ENCODE assay signal across 36 cellular contexts in genomic region chr11:78385205-78385604, GRCh38. TPM values are rescaled to one million over a fixed set of nuclear protein-coding genes. Genes with fewer than 3 reads are reported as not detected.
A peak's percentile ranks its signal among the peaks of the same experiment; 100 is the strongest.
DNase-seq lines count a peak whose midpoint lies in the region; ATAC-seq, FAIRE-seq and TF ChIP-seq lines count a peak whose summit lies in the region.
"Had no signal": no experiment of that assay in that cellular context is flagged by ENCODE, and none has a peak within 500 bp of the region (broad histone marks: within the 10 kb centered on the region; RNA-seq: fewer than 3 reads in every experiment).

No MANE protein-coding gene starts in this region.

- no peak for FAIRE-seq in K562 (lab: Jason Lieb, UNC)
- FAIRE-seq: A204.1, A549, D721Med had no signal

- no peak overlapping the region for H3K4me2 ChIP-seq in K562 (ENCODE audit: insufficient read depth, low read length)
- H3K4me2 ChIP-seq: A549; BLaER1; BLaER1 treated with 17β-estradiol and CSF1 and Interleukin-3, amounts not matched to agents 10 nM and 100 nM had no signal

- H3K36me3 ChIP-seq in HEK293 (ENCODE audit: control insufficient read depth in 2 of 2, insufficient read depth in 1 of 2, low read length in 2 of 2) (no peaks in the 10 kb centered on the region), adipocyte (ENCODE audit: control insufficient read depth, insufficient read depth, low read length, severe bottlenecking) (peaks cover 18% of the 10 kb centered on the region), K562 (ENCODE audit: control insufficient read depth, insufficient read depth, low read length) (peaks cover 20% of the 10 kb centered on the region; the same call in 1 of the 3 replicates), endodermal cell (ENCODE audit: control insufficient read depth, insufficient read depth, low read length) (peaks cover 38% of the 10 kb centered on the region), lower lobe of right lung (no peaks in the 10 kb centered on the region)
- H3K36me3 ChIP-seq: BE2C had no signal

- intact Hi-C loops in K562 (cut with micrococcal nuclease) (no loop called here), lower lobe of right lung (cut with DNase I) (no loop called here)

- no peak for TF ChIP-seq EP300 in K562 (IDR thresholded peaks at IDR 0.05; ENCODE audit: low read length)

- H3K27me3 Mint-ChIP-seq in endodermal cell (ENCODE audit: insufficient read depth) = no peaks in the 10 kb centered on the region
- H3K27me3 Mint-ChIP-seq: B cell; CD4-positive, alpha-beta memory T cell; CD4-positive, alpha-beta T cell; CD4-positive, CD25-positive, alpha-beta regulatory T cell had no signal

- H2AFZ ChIP-seq in K562 (ENCODE audit: low read depth, low read length) = no peak overlapping the region

- POLR2A ChIA-PET in HEK293 (lab: Yijun Ruan, JAX) = no interaction called here
- POLR2A ChIA-PET in K562 (lab: Yijun Ruan, JAX) = interaction anchor here (0.8 to 1.9 kb wide), 3 partner anchors 14 to 157 kb away, joined by 3 to 7 read pairs (median 5); partner anchors contain the start of gene GAB2
- POLR2A ChIA-PET in GM10248 (lab: Yijun Ruan, JAX) = no interaction called here

- no peak for TF ChIP-seq RAD21 in K562 (CRISPR knock-in tag; conservative IDR thresholded peaks at IDR 0.05 in 1 of 2, IDR thresholded peaks at IDR 0.05 in 1 of 2)

- ATAC-seq in K562 (no peak), SK-N-SH treated with all-trans-retinoic acid at 6 μM for 48 hours (no peak), lower lobe of right lung (no peak)
- ATAC-seq: A549; CD8-positive, alpha-beta T cell had no signal

- TF ChIP-seq CTCF in HEK293 (tag by site-specific recombination; IDR thresholded peaks at IDR 0.05) (no peak), K562 (IDR thresholded peaks at IDR 0.05 in 2 of 3, conservative IDR thresholded peaks at IDR 0.05 in 1 of 3; ENCODE audit: insufficient read depth in 2 of 3, low read depth in 1 of 3, low read length in 3 of 3) (no peak), endodermal cell (conservative IDR thresholded peaks at IDR 0.05) (no peak), GM10248 (IDR thresholded peaks at IDR 0.05; ENCODE audit: control extremely low read depth, extremely low read depth, low read depth, missing control alignments) (no peak), lower lobe of right lung (IDR thresholded peaks at IDR 0.05) (no peak)

- H3K27me3 ChIP-seq in adipocyte (replicated peaks; ENCODE audit: control insufficient read depth, insufficient read depth, low read length) (no peaks in the 10 kb centered on the region), K562 (ENCODE audit: control insufficient read depth in 2 of 2, insufficient read depth in 2 of 2, low read length in 2 of 2) (no peaks in the 10 kb centered on the region), endodermal cell (ENCODE audit: control insufficient read depth, insufficient read depth, low read length, poor library complexity, severe bottlenecking) (no peaks in the 10 kb centered on the region), lower lobe of right lung (ENCODE audit: low read depth) (no peaks in the 10 kb centered on the region)
- H3K27me3 ChIP-seq: BE2C; BLaER1; BLaER1 treated with 17β-estradiol and CSF1 and Interleukin-3, amounts not matched to agents 10 nM and 100 nM had no signal

- H3K4me1 ChIP-seq in HEK293 (ENCODE audit: control insufficient read depth, insufficient read depth, low read length) = no peaks in the 10 kb centered on the region
- peaks cover 17% of the 10 kb centered on the region for H3K4me1 ChIP-seq in adipocyte (ENCODE audit: control insufficient read depth, insufficient read depth, low read length)
- peaks cover 3 to 35% of the 10 kb centered on the region in 2 experiments; a peak in 4 of 5 replicates for H3K4me1 ChIP-seq in K562 (replicated peaks in 1 of 2; ENCODE audit: control insufficient read depth in 2 of 2, insufficient read depth in 2 of 2, low read length in 2 of 2)
- H3K4me1 ChIP-seq in endodermal cell (ENCODE audit: control insufficient read depth, insufficient read depth, low read length) = peaks cover 15% of the 10 kb centered on the region
- peaks cover 17% of the 10 kb centered on the region for H3K4me1 ChIP-seq in lower lobe of right lung
- H3K4me1 ChIP-seq: A549, BE2C had no signal

- no peaks in the 10 kb centered on the region for H4K20me1 ChIP-seq in K562 (replicated peaks; ENCODE audit: control insufficient read depth, insufficient read depth, low read length)

- BruUV-seq in K562 (replicated peaks; lab: Mats Ljungman, UMichigan) = no TSS peak

- CTCF ChIA-PET in HEK293 (lab: Yijun Ruan, JAX) = interaction anchor here (0.6 kb wide), 1 partner anchor 81 kb away, joined by 3 read pairs; no protein-coding TSS in a partner anchor
- CTCF ChIA-PET in K562 (lab: Yijun Ruan, JAX; ENCODE audit: low intra/inter-chr PET ratio) = no interaction called here
- CTCF ChIA-PET in GM10248 (lab: Yijun Ruan, JAX) = interaction anchor here (1.0 to 1.7 kb wide), 3 partner anchors 16 to 40 kb away, joined by 3 to 4 read pairs (median 4); no protein-coding TSS in a partner anchor

- DNase-seq in adipocyte (ENCODE audit: low read depth) = no peak
- DNase-seq in K562 (ENCODE audit: extremely low read depth in 1 of 4, low spot score in 3 of 4) = no peak
- DNase-seq in endodermal cell = no peak
- no peak for DNase-seq in KBM-7
- DNase-seq in GM10248 (ENCODE audit: extremely low spot score) = no peak
- no peak for DNase-seq in lower lobe of right lung
- DNase-seq: 8988T; ACHN; AML-193; BE2C; C1 segment of cervical spinal cord; Caco-2; Calu3; CD4-positive, alpha-beta memory T cell; CD4-positive, alpha-beta T cell; CD4-positive, CD25-positive, alpha-beta regulatory T cell; CD8-positive, alpha-beta memory T cell; CD8-positive, alpha-beta T cell; COR-L47; DMS 273 treated with DMSO at 0.1 percent for 48 hours; DMS153; DMS79; DMS79 treated with DMSO at 0.1 percent for 48 hours; DND-41; EL had no signal

- H3K9me3 ChIP-seq in HEK293 (ENCODE audit: control insufficient read depth, insufficient read depth, low read depth, low read length) = no peaks in the 10 kb centered on the region
- H3K9me3 ChIP-seq in adipocyte (ENCODE audit: control insufficient read depth, low read length) = peaks cover 18% of the 10 kb centered on the region
- H3K9me3 ChIP-seq in K562 (replicated peaks; ENCODE audit: control insufficient read depth, insufficient read depth, low read depth, low read length) = no peaks in the 10 kb centered on the region
- H3K9me3 ChIP-seq in endodermal cell (ENCODE audit: control insufficient read depth, low read length) = peaks cover 33% of the 10 kb centered on the region
- H3K9me3 ChIP-seq in lower lobe of right lung = peaks cover 4% of the 10 kb centered on the region
- H3K9me3 ChIP-seq: BE2C had no signal

- no peak overlapping the region for H3K27ac Mint-ChIP-seq in endodermal cell
- H3K27ac Mint-ChIP-seq: B cell; CD4-positive, alpha-beta memory T cell; CD4-positive, alpha-beta T cell; CD4-positive, CD25-positive, alpha-beta regulatory T cell; CD8-positive, alpha-beta memory T cell; CD8-positive, alpha-beta T cell had no signal

- TF ChIP-seq POLR2A in K562 (conservative IDR thresholded peaks at IDR 0.05) = no peak

- H3K79me2 ChIP-seq in K562 (ENCODE audit: control insufficient read depth, insufficient read depth, low read length) = peaks cover 74% of the 10 kb centered on the region

- no peak overlapping the region for H3K4me3 Mint-ChIP-seq in endodermal cell
- H3K4me3 Mint-ChIP-seq: B cell; CD14-positive monocyte; CD4-positive, alpha-beta memory T cell; CD4-positive, alpha-beta T cell; CD4-positive, CD25-positive, alpha-beta regulatory T cell; CD8-positive, alpha-beta memory T cell; CD8-positive, alpha-beta T cell had no signal

- peaks cover 14% of the 10 kb centered on the region for H3K4me1 Mint-ChIP-seq in endodermal cell
- H3K4me1 Mint-ChIP-seq: CD4-positive, alpha-beta memory T cell; CD8-positive, alpha-beta memory T cell had no signal

- H3K36me3 Mint-ChIP-seq in endodermal cell (ENCODE audit: low read depth) = peaks cover 51% of the 10 kb centered on the region
- H3K36me3 Mint-ChIP-seq: CD4-positive, CD25-positive, alpha-beta regulatory T cell; CD8-positive, alpha-beta T cell had no signal

- H3K9ac ChIP-seq in adipocyte (ENCODE audit: low read length) (no peak overlapping the region), K562 (ENCODE audit: insufficient read depth in 1 of 2, low read depth in 2 of 2, low read length in 2 of 2) (no peak overlapping the region), endodermal cell (ENCODE audit: extremely low read depth, low read length, poor library complexity, severe bottlenecking) (no peak overlapping the region)
- H3K9ac ChIP-seq: BLaER1; BLaER1 treated with 17β-estradiol and CSF1 and Interleukin-3, amounts not matched to agents 10 nM and 100 nM had no signal

- H3K4me3 ChIP-seq in HEK293 (ENCODE audit: low read depth, low read length) (no peak overlapping the region), adipocyte (ENCODE audit: low read length) (peak overlapping the region; percentile 45), K562 (no peak overlapping the region), endodermal cell (ENCODE audit: low read length) (peak overlapping the region; percentile 20), lower lobe of right lung (no peak overlapping the region)
- H3K4me3 ChIP-seq: A549; BLaER1; BLaER1 treated with 17β-estradiol and CSF1 and Interleukin-3, amounts not matched to agents 10 nM and 100 nM had no signal

- in situ Hi-C loops in K562 (cut with MboI) (no loop called here), KBM-7 (cut with MboI; ENCODE audit: low pct_unique_long_range_greater_than_20kb, low sequenced_read_pairs) (no loop called here)

- peaks cover 38% of the 10 kb centered on the region for H3K9me3 Mint-ChIP-seq in endodermal cell

- no peaks in the 10 kb centered on the region for H3K9me1 ChIP-seq in K562 (ENCODE audit: control insufficient read depth, insufficient read depth, low read length)

- H3K27ac ChIP-seq in HEK293 (ENCODE audit: extremely low read depth, low read depth, low read length) (no peak overlapping the region), K562 (ENCODE audit: extremely low read depth, low read depth, low read length) (no peak overlapping the region), endodermal cell (ENCODE audit: low read depth, low read length) (no peak overlapping the region), lower lobe of right lung (no peak overlapping the region)
- H3K27ac ChIP-seq: 22Rv1; A549; BLaER1; BLaER1 treated with 17β-estradiol and CSF1 and Interleukin-3, amounts not matched to agents 10 nM and 100 nM; C4-2B had no signal

- WGBS in K562 (ENCODE audit: insufficient coverage, low coverage, missing lambda C conversion rate) = 69% methylated on average over 1 of the region's 1 CpG
- WGBS in endodermal cell (ENCODE audit: insufficient coverage in 1 of 2, insufficient read length in 1 of 2), 2 experiments = 100% methylated on average over 1 of the region's 1 CpG

RNA-seq across cellular contexts. Expression of gene GAB2, which starts 32.4 kb away (rescaled TPM):
- 43.7 and 72.8 TPM in 2 replicates for total RNA-seq in K562 (2011; cell fraction: chromatin; rRNA removed; ENCODE audit: low replicate concordance)
- total RNA-seq in K562 (2011; cell fraction: nucleolus; rRNA removed) = 21.3 and 24.9 TPM in 2 replicates
- total RNA-seq in K562 (2011; cell fraction: nucleoplasm; rRNA removed) = 28.6 and 29.0 TPM in 2 replicates
- 13.7 and 15.0 TPM in 2 replicates for total RNA-seq in K562 (2014; rRNA removed)
- total RNA-seq in K562 (2014; rRNA removed; fragmentation: Illumina TruSeq; extraction: Trizol) = 17.6 and 18.6 TPM in 2 replicates
- total RNA-seq in K562 (2015; rRNA removed; fragmentation: Illumina TruSeq; extraction: Trizol) = 18.1 and 18.7 TPM in 2 replicates
- total RNA-seq in K562 (2021) = 25.4 and 35.2 TPM in 2 replicates
- 11.9 and 15.5 TPM in 2 replicates for polyA plus RNA-seq in K562 (2011; rRNA removed)
- 10.3 and 11.7 TPM in 2 replicates for polyA plus RNA-seq in K562 (2011; cell fraction: cytosol; rRNA removed)
- polyA plus RNA-seq in K562 (2011; cell fraction: nucleus; rRNA removed) = 25.3 and 30.6 TPM in 2 replicates
- polyA plus RNA-seq in K562 (2012) = 23.9 and 82.9 TPM in 2 replicates
- 24.7 and 25.9 TPM in 2 replicates for polyA plus RNA-seq in K562 (2014; fragmentation: Illumina TruSeq; extraction: Trizol)
- polyA plus RNA-seq in K562 (2014; fragmentation: Nextera tagmentation; extraction: Ambion mirVana) = 1 to 10 TPM; 2.3 to 6.5 TPM
- polyA plus RNA-seq in K562 (2014; rRNA removed) = 10.9 and 16.1 TPM in 2 replicates
- polyA minus RNA-seq in K562 (2011; rRNA and poly(A)+ RNA removed) = 25.7 and 32.4 TPM in 2 replicates
- 9.1 and 16.6 TPM in 2 replicates for polyA minus RNA-seq in K562 (2011; cell fraction: cytosol; rRNA and poly(A)+ RNA removed)
- polyA minus RNA-seq in K562 (2011; cell fraction: nucleus; rRNA and poly(A)+ RNA removed) = 10.6 and 19.3 TPM in 2 replicates
- 10 to 100 TPM; 26.9 to 62.8 TPM for total RNA-seq in endodermal cell
- 23.2 TPM for polyA plus RNA-seq in endodermal cell (2013, experiment 1 of 2)
- polyA plus RNA-seq in endodermal cell (2013, experiment 2 of 2) = 27.1 TPM
- 64.2 TPM for total RNA-seq in lower lobe of right lung
- polyA plus RNA-seq: CD8-positive, alpha-beta memory T cell had no signal

Comparison
In these comparisons a context has a peak if more than half of its experiments do, and no peak if none do; other contexts are left out.
1. H3K4me3 ChIP-seq: peak in adipocyte (single experiment) and endodermal cell (single experiment); none in HEK293 (single experiment), K562 (single experiment) and lower lobe of right lung (single experiment).
2. Of the 44 proteins assayed by ChIP-seq in both K562 and HEK293: peak only in K562: TRIM28; only in HEK293: SETDB1; in both: none; in neither: 42.